ENCODE assay signal across 22 cellular contexts in genomic region chr1:28631713-28632112, GRCh38. TPM values are rescaled to one million over a fixed set of nuclear protein-coding genes. Genes with fewer than 3 reads are reported as not detected.
"Had no signal": no experiment of that assay in that cellular context is flagged by ENCODE, and none has a peak within 500 bp of the region (broad histone marks: within the 10 kb centered on the region; RNA-seq: fewer than 3 reads in every experiment).

No MANE protein-coding gene starts in this region.

- ATAC-seq: left lung; natural killer cell treated with Interleukin-12 subunit alpha and Interleukin-12 subunit beta and Interleukin-15 and Interleukin-18, amount 100 ng/mL, for 72 hours; right lobe of liver; upper lobe of right lung had no signal

- H3K4me1 ChIP-seq: colonic mucosa, left lung, parathyroid adenoma, upper lobe of right lung had no signal

- H3K27me3 Mint-ChIP-seq: central memory CD8-positive, alpha-beta T cell; natural killer cell treated with Interleukin-12 subunit alpha and Interleukin-12 subunit beta and Interleukin-15 and Interleukin-18, amount 100 ng/mL, for 72 hours had no signal

- H3K36me3 ChIP-seq: colonic mucosa, neutrophil, right lobe of liver, thoracic aorta, upper lobe of right lung had no signal

- H3K9me3 ChIP-seq: colonic mucosa, left lung, neutrophil, right lobe of liver, thoracic aorta, upper lobe of right lung had no signal

- H2AFZ ChIP-seq: parathyroid adenoma had no signal

- H3K27ac ChIP-seq: colonic mucosa, left lung, neutrophil, parathyroid adenoma, right lobe of liver, thoracic aorta, upper lobe of right lung had no signal

- H3K9ac ChIP-seq: parathyroid adenoma had no signal

- H3K79me2 ChIP-seq: parathyroid adenoma had no signal

- H3K36me3 Mint-ChIP-seq: natural killer cell treated with Interleukin-12 subunit alpha and Interleukin-12 subunit beta and Interleukin-15 and Interleukin-18, amount 100 ng/mL, for 72 hours had no signal

- H3K4me3 ChIP-seq: colonic mucosa, left lung, right lobe of liver, smooth muscle cell, thoracic aorta, upper lobe of right lung had no signal

- H3K27me3 ChIP-seq: colonic mucosa, left lung, neutrophil, right lobe of liver, upper lobe of right lung had no signal

- H3K4me3 Mint-ChIP-seq: central memory CD8-positive, alpha-beta T cell; mesothelial cell of epicardium; natural killer cell treated with Interleukin-12 subunit alpha and Interleukin-12 subunit beta and Interleukin-15 and Interleukin-18, amount 100 ng/mL, for 72 hours had no signal

- DNase-seq: activated CD4-positive, alpha-beta T cell treated with anti-CD3 and anti-CD28 coated beads, Interleukin-2, amount 50 U/mL, for 1 hour; activated CD8-positive, alpha-beta memory T cell treated with anti-CD3 and anti-CD28 coated beads, Interleukin-2, amount 50 U/mL, for 48 hours; activated naive CD4-positive, alpha-beta T cell; anterior cingulate cortex; colonic mucosa; effector CD4-positive, alpha-beta T cell; hypothalamus; left lung; right lobe of liver; stimulated activated CD4-positive, alpha-beta T cell treated with anti-CD3 and anti-CD28 coated beads, Interleukin-4, amount 100 ng/mL, for 1 hour had no signal

- H3K4me2 ChIP-seq: smooth muscle cell had no signal

- H3K9me3 Mint-ChIP-seq: central memory CD8-positive, alpha-beta T cell; natural killer cell treated with Interleukin-12 subunit alpha and Interleukin-12 subunit beta and Interleukin-15 and Interleukin-18, amount 100 ng/mL, for 72 hours had no signal

- H3K4me1 Mint-ChIP-seq: mesothelial cell of epicardium had no signal

- H3K27ac Mint-ChIP-seq: mesothelial cell of epicardium; natural killer cell treated with Interleukin-12 subunit alpha and Interleukin-12 subunit beta and Interleukin-15 and Interleukin-18, amount 100 ng/mL, for 72 hours had no signal

RNA-seq across cellular contexts. Expression of gene RNU11, which starts 16.7 kb away (rescaled TPM):
- total RNA-seq: colonic mucosa; frontal cortex; kidney epithelial cell; left lung; lung microvascular endothelial cell; mesothelial cell of epicardium; natural killer cell treated with Interleukin-12 subunit alpha and Interleukin-12 subunit beta and Interleukin-15 and Interleukin-18, amount 100 ng/mL, for 72 hours; right lobe of liver; smooth muscle cell; T-helper 1 cell treated with Interleukin-12 subunit alpha and Interleukin-12 subunit beta and Interleukin-4 antibody, amounts not matched to agents 30 ng/mL and 1 ng/mL, for 36 hours; thoracic aorta; upper lobe of right lung had no signal

RNA-seq across cellular contexts. Expression of gene RAB42, which starts 39.6 kb away (rescaled TPM):
- total RNA-seq: natural killer cell treated with Interleukin-12 subunit alpha and Interleukin-12 subunit beta and Interleukin-15 and Interleukin-18, amount 100 ng/mL, for 72 hours; T-helper 1 cell treated with Interleukin-12 subunit alpha and Interleukin-12 subunit beta and Interleukin-4 antibody, amounts not matched to agents 30 ng/mL and 1 ng/mL, for 36 hours had no signal
